13 cellular contexts compared by ENCODE assay signal in genomic region chr11:90133560-90134145, GRCh38. TPM values are rescaled to one million over a fixed set of nuclear protein-coding genes. Genes with fewer than 3 reads are reported as not detected.
DNase-seq lines count a peak whose midpoint lies in the region; ATAC-seq and TF ChIP-seq lines count a peak whose summit lies in the region.
"Had no signal": no experiment of that assay in that cellular context is flagged by ENCODE, and none has a peak within 500 bp of the region (broad histone marks: within the 10 kb centered on the region; RNA-seq: fewer than 3 reads in every experiment).

No MANE protein-coding gene starts in this region.

- no peak overlapping the region for H3K27ac Mint-ChIP-seq in progenitor cell of endocrine pancreas
- H3K27ac Mint-ChIP-seq: T-cell had no signal

- H3K9me2 ChIP-seq in hepatocyte (replicated peaks; ENCODE audit: insufficient read depth), result no peaks in the 10 kb centered on the region

- no peak overlapping the region for H3K27ac ChIP-seq in WERI-Rb-1
- H3K27ac ChIP-seq in hepatocyte, result peak overlapping the region; percentile 76
- H3K27ac ChIP-seq: prostate gland had no signal

- no peaks in the 10 kb centered on the region for H3K4me1 ChIP-seq in hepatocyte (ENCODE audit: insufficient read depth)
- H3K4me1 ChIP-seq: prostate gland had no signal

- no peaks in the 10 kb centered on the region for H3K27me3 Mint-ChIP-seq in progenitor cell of endocrine pancreas

- peaks cover 17% of the 10 kb centered on the region for H3K4me1 Mint-ChIP-seq in progenitor cell of endocrine pancreas (ENCODE audit: low read depth)

- no peaks in the 10 kb centered on the region for H3K9me3 Mint-ChIP-seq in progenitor cell of endocrine pancreas (ENCODE audit: low read depth)
- H3K9me3 Mint-ChIP-seq: T-cell had no signal

- H3K27me3 ChIP-seq in WERI-Rb-1 (ENCODE audit: insufficient read depth, low read depth, severe bottlenecking) (no peaks in the 10 kb centered on the region), hepatocyte (no peaks in the 10 kb centered on the region)

- peaks cover 26% of the 10 kb centered on the region for H3K79me2 ChIP-seq in hepatocyte

- H3K4me3 Mint-ChIP-seq in progenitor cell of endocrine pancreas (ENCODE audit: low read depth), result peak overlapping the region; percentile 66

- peak; percentile 11 for DNase-seq in ELF-1 (ENCODE audit: low read depth, low spot score)
- DNase-seq in WERI-Rb-1, result no peak
- DNase-seq in hepatocyte (ENCODE audit: low spot score), result no peak
- DNase-seq in progenitor cell of endocrine pancreas (ENCODE audit: low spot score, unreplicated experiment), result no peak
- DNase-seq in NCI-H345 (lab: John Stamatoyannopoulos, UW), result no peak
- DNase-seq in NCI-H2107 treated with DMSO at 0.1 percent for 48 hours (lab: John Stamatoyannopoulos, UW; ENCODE audit: unreplicated experiment), result no peak
- DNase-seq in stimulated activated CD4-positive, alpha-beta T cell treated with anti-CD3 and anti-CD28 coated beads, Interleukin-12 subunit alpha, Interleukin-12 subunit beta, amount 100 ng/mL, for 4 hours, result no peak
- DNase-seq: amniotic stem cell, T-cell had no signal

- H3K36me3 ChIP-seq in WERI-Rb-1, result no peaks in the 10 kb centered on the region
- H3K36me3 ChIP-seq in hepatocyte (replicated peaks; ENCODE audit: insufficient read depth, low read depth), result no peaks in the 10 kb centered on the region
- H3K36me3 ChIP-seq: prostate gland had no signal

- peak overlapping the region; percentile 86 for H2AFZ ChIP-seq in hepatocyte

- WGBS in hepatocyte (ENCODE audit: low lambda C conversion rate, missing lambda C conversion rate), result 26% methylated on average over 3 of the region's 3 CpGs

- H3K9me3 ChIP-seq in WERI-Rb-1 (ENCODE audit: severe bottlenecking) (no peaks in the 10 kb centered on the region), hepatocyte (ENCODE audit: low read depth) (no peaks in the 10 kb centered on the region)
- H3K9me3 ChIP-seq: prostate gland had no signal

- peaks cover 1% of the 10 kb centered on the region for H3K36me3 Mint-ChIP-seq in progenitor cell of endocrine pancreas (ENCODE audit: insufficient read depth)
- H3K36me3 Mint-ChIP-seq: T-cell had no signal

- ATAC-seq in GM21737 (IDR thresholded peaks at IDR 0.05; ENCODE audit: unreplicated experiment), result no peak

- no peaks in the 10 kb centered on the region for H4K20me1 ChIP-seq in hepatocyte (ENCODE audit: insufficient read depth, poor library complexity, severe bottlenecking)

- TF ChIP-seq CTCF in WERI-Rb-1 (IDR thresholded peaks at IDR 0.05; ENCODE audit: low read depth, low read length), result no peak
- TF ChIP-seq CTCF in hepatocyte (IDR thresholded peaks at IDR 0.05; ENCODE audit: poor library complexity), result no peak
- TF ChIP-seq CTCF in progenitor cell of endocrine pancreas (IDR thresholded peaks at IDR 0.05; ENCODE audit: unreplicated experiment), result no peak

- H3K4me2 ChIP-seq in hepatocyte, result peak overlapping the region; percentile 81

- H3K4me3 ChIP-seq in WERI-Rb-1 (ENCODE audit: low read depth, low read length), result peak overlapping the region; percentile 62
- H3K4me3 ChIP-seq in hepatocyte, result peak overlapping the region; percentile 60

RNA-seq across cellular contexts. Expression of gene NAALAD2, which starts 0.8 kb away (rescaled TPM):
- 29.8 and 30.9 TPM in 2 replicates for total RNA-seq in hepatocyte
- 15.6 and 20.8 TPM in 2 replicates for polyA plus RNA-seq in hepatocyte
- 5.5 and 6.4 TPM in 2 replicates for total RNA-seq in progenitor cell of endocrine pancreas
- total RNA-seq: activated CD8-positive, alpha-beta memory T cell treated with anti-CD3 and anti-CD28 coated beads for 36 hours; T-cell had no signal

RNA-seq across cellular contexts. Expression of gene UBTFL1, which starts 47.9 kb away (rescaled TPM):
- total RNA-seq in hepatocyte (not detected in 2 replicates), progenitor cell of endocrine pancreas (not detected in 2 replicates)
- not detected in 2 replicates for polyA plus RNA-seq in hepatocyte
- total RNA-seq: activated CD8-positive, alpha-beta memory T cell treated with anti-CD3 and anti-CD28 coated beads for 36 hours; prostate gland; T-cell; urinary bladder had no signal
- polyA plus RNA-seq: urinary bladder had no signal
